ENCODE assay signal across 10 cellular contexts in the genomic region with DNA sequence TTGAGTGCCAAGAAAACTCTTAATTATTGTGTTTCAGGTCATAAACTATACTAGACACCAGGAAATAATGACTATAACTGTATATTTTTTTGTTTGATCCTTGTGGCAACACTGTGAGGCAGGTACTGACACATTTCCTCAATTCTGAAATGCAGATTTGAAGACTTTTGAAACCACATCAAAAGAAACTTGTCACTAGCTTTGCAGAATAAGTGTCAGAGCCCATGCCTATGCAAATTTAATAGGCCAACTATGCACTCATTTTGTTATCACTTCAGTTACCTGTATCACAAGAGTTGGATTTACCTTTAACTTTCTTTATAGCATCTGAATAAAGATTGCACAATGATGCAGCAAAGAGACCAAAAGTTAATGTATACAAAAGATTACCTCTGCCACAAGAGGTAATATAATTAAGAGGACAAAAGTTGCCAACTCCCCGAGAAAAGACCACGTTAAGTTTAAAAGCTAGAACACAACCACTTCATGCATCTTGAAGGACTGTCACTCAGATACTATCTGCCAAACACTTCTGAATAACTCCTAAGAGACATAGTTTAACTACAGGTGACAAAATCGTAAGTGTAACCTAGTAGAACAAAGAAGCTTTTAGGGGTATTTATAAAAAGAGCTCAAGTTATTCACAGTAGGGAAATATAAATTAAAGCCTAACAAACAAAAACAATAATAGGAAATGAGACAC.
A peak's percentile ranks its signal among the peaks of the same experiment; 100 is the strongest.
DNase-seq lines count a peak whose midpoint lies in the region; ATAC-seq and TF ChIP-seq lines count a peak whose summit lies in the region.
"Had no signal": no experiment of that assay in that cellular context is flagged by ENCODE, and none has a peak within 500 bp of the region (broad histone marks: within the 10 kb centered on the region; RNA-seq: fewer than 3 reads in every experiment).

No MANE protein-coding gene starts in this region.

- no peaks in the 10 kb centered on the region for H3K27me3 Mint-ChIP-seq in CD8-positive, alpha-beta T cell (ENCODE audit: low read depth)

- POLR2A ChIA-PET in CD8-positive, alpha-beta T cell (lab: Charles Lee) = interaction anchor here (0.8 to 1.0 kb wide), 4 partner anchors 13 to 358 kb away, joined by 3 to 5 read pairs (median 3); a partner anchor contains a TSS

- H3K27ac Mint-ChIP-seq in CD8-positive, alpha-beta T cell = peak overlapping the region; percentile 91

- in situ Hi-C loops in HAP-1 (cut with MboI; ENCODE audit: low sequenced_read_pairs) = no loop called here

- ATAC-seq in CD8-positive, alpha-beta T cell = peak; percentile 90
- ATAC-seq in GM19023 (IDR thresholded peaks at IDR 0.05; ENCODE audit: unreplicated experiment) = peak; percentile 87
- ATAC-seq in HG02885 (IDR thresholded peaks at IDR 0.05; ENCODE audit: poor library complexity, unreplicated experiment) = peak; percentile 96

- CTCF ChIA-PET in CD8-positive, alpha-beta T cell (lab: Charles Lee) = interaction anchor here (1.2 to 1.5 kb wide), 2 partner anchors 53 to 79 kb away, joined by 3 to 4 read pairs; no protein-coding TSS in a partner anchor

- no peaks in the 10 kb centered on the region for H3K36me3 Mint-ChIP-seq in CD8-positive, alpha-beta T cell

- H3K4me1 Mint-ChIP-seq in CD8-positive, alpha-beta T cell (ENCODE audit: low read depth) = peaks cover 41% of the 10 kb centered on the region

- H3K9me2 ChIP-seq in SU-DHL-6 (replicated peaks; ENCODE audit: insufficient read depth, low read length) = no peaks in the 10 kb centered on the region

- no peaks in the 10 kb centered on the region for H3K9me3 ChIP-seq in CD8-positive, alpha-beta T cell (ENCODE audit: low read length)
- H3K9me3 ChIP-seq in SU-DHL-6 (ENCODE audit: insufficient read depth, low read length) (no peaks in the 10 kb centered on the region), HAP-1 (no peaks in the 10 kb centered on the region)

- peak overlapping the region; percentile 14 for H3K9ac ChIP-seq in SU-DHL-6 (ENCODE audit: low read length)

- H3K27ac ChIP-seq in CD8-positive, alpha-beta T cell (ENCODE audit: low read depth, low read length) = peak overlapping the region; percentile 28
- peak overlapping the region; percentile 78 for H3K27ac ChIP-seq in SU-DHL-6 (ENCODE audit: low read depth, low read length)

- H2AFZ ChIP-seq in SU-DHL-6 (ENCODE audit: low read depth, low read length, severe bottlenecking) = no peak overlapping the region

- H3K4me3 Mint-ChIP-seq in CD8-positive, alpha-beta T cell = peak overlapping the region; percentile 46

- H3F3A ChIP-seq in SU-DHL-6 (ENCODE audit: insufficient read depth) = peaks cover 5% of the 10 kb centered on the region; the same call in 1 of the 2 replicates

- no peaks in the 10 kb centered on the region for H3K79me2 ChIP-seq in SU-DHL-6 (ENCODE audit: insufficient read depth, low read length)

- H3K9me3 Mint-ChIP-seq in CD8-positive, alpha-beta T cell = peaks cover 3% of the 10 kb centered on the region

- peaks cover 27% of the 10 kb centered on the region for H3K4me1 ChIP-seq in CD8-positive, alpha-beta T cell (ENCODE audit: insufficient read depth, low read length)
- no peaks in the 10 kb centered on the region for H3K4me1 ChIP-seq in HAP-1

- H4K20me1 ChIP-seq in SU-DHL-6 (ENCODE audit: low read depth, low read length) = no peaks in the 10 kb centered on the region

- intact Hi-C loops in CD8-positive, alpha-beta T cell (cut with DNase I, micrococcal nuclease) = loop anchor here (1.0 to 10.0 kb wide), 5 partner anchors 37 to 240 kb away; a partner anchor contains a TSS

- H3K27me3 ChIP-seq in CD8-positive, alpha-beta T cell (ENCODE audit: insufficient read depth, low read length) = no peaks in the 10 kb centered on the region
- no peaks in the 10 kb centered on the region for H3K27me3 ChIP-seq in SU-DHL-6 (ENCODE audit: low read length)
- no peaks in the 10 kb centered on the region for H3K27me3 ChIP-seq in HAP-1 (ENCODE audit: low read depth)
- H3K27me3 ChIP-seq: cardiac muscle cell had no signal

- TF ChIP-seq CTCF in CD8-positive, alpha-beta T cell (IDR thresholded peaks at IDR 0.05) = no peak
- no peak for TF ChIP-seq CTCF in SU-DHL-6 (IDR thresholded peaks at IDR 0.05; ENCODE audit: insufficient read depth, low read length, poor library complexity, severe bottlenecking)

- DNase-seq in CD8-positive, alpha-beta T cell = peak in 1 of 7 experiments; percentile 26
- no peak for DNase-seq in HAP-1 (ENCODE audit: low spot score in 2 of 2)
- DNase-seq in midbrain (lab: John Stamatoyannopoulos, UW) = no peak
- no peak for DNase-seq in NCI-H774 (lab: John Stamatoyannopoulos, UW)
- DNase-seq in RPMI8226 = no peak
- DNase-seq: KBM-7 had no signal

- H3K4me3 ChIP-seq in CD8-positive, alpha-beta T cell (ENCODE audit: low read depth, low read length) = no peak overlapping the region
- H3K4me3 ChIP-seq in SU-DHL-6 (ENCODE audit: insufficient read depth, low read length, poor library complexity, severe bottlenecking) (peak overlapping the region; percentile 20), HAP-1 (no peak overlapping the region)
- H3K4me3 ChIP-seq: cardiac muscle cell had no signal

- peak overlapping the region; percentile 62 for H3K4me2 ChIP-seq in SU-DHL-6 (ENCODE audit: low read depth, low read length, poor library complexity, severe bottlenecking)

- no peaks in the 10 kb centered on the region for H3K36me3 ChIP-seq in CD8-positive, alpha-beta T cell (ENCODE audit: insufficient read depth, low read length)
- H3K36me3 ChIP-seq in SU-DHL-6 (ENCODE audit: low read length) (no peaks in the 10 kb centered on the region), HAP-1 (replicated peaks) (no peaks in the 10 kb centered on the region)
- H3K36me3 ChIP-seq: cardiac muscle cell had no signal
